1 cellular context compared by ENCODE assay signal in genomic region chr18:48580782-48581181, GRCh38.
TF ChIP-seq lines count a peak whose summit lies in the region.

No MANE protein-coding gene starts in this region.

TF ChIP-seq in GM23338, 12 proteins besides CTCF, POLR2A, EP300 and RAD21:
- no peak for TF ChIP-seq REST (IDR thresholded peaks at IDR 0.05; ENCODE audit: unreplicated experiment)
- no peak for TF ChIP-seq CREB1 (CRISPR knock-in tag; IDR thresholded peaks at IDR 0.05; ENCODE audit: low read depth)
- no peak for TF ChIP-seq EZH2 (IDR thresholded peaks at IDR 0.05; ENCODE audit: low read depth, unreplicated experiment)
- no peak for TF ChIP-seq NANOG (IDR thresholded peaks at IDR 0.05; ENCODE audit: borderline replicate concordance)
- no peak for TF ChIP-seq JUNB (IDR thresholded peaks at IDR 0.05; ENCODE audit: unreplicated experiment)
- TF ChIP-seq STAT1 (IDR thresholded peaks at IDR 0.05; ENCODE audit: unreplicated experiment), result no peak
